8 cellular contexts compared by ENCODE assay signal in genomic region chr10:110671788-110672579, GRCh38. TPM values are rescaled to one million over a fixed set of nuclear protein-coding genes. Genes with fewer than 3 reads are reported as not detected.
DNase-seq lines count a peak whose midpoint lies in the region; ATAC-seq and TF ChIP-seq lines count a peak whose summit lies in the region.

No MANE protein-coding gene starts in this region.

- peak overlapping the region; percentile 67 for H3K4me3 ChIP-seq in AG04450 (ENCODE audit: low read depth, low read length)
- H3K4me3 ChIP-seq in mucosa of stomach (ENCODE audit: low read length) = peak overlapping the region; percentile 54

- H3K27ac ChIP-seq in AG04450 (ENCODE audit: low read depth, low read length) = no peak overlapping the region

- POLR2A ChIA-PET in AG04450 (lab: Yijun Ruan, JAX) = no interaction called here

- H3K9me3 ChIP-seq in AG04450 (ENCODE audit: control insufficient read depth, insufficient read depth, low read length) (no peaks in the 10 kb centered on the region), mucosa of stomach (ENCODE audit: control insufficient read depth, low read length) (no peaks in the 10 kb centered on the region)

- ATAC-seq in GM18519 (IDR thresholded peaks at IDR 0.05; ENCODE audit: low FRiP score, unreplicated experiment) = peak; percentile 95
- peak; percentile 99 for ATAC-seq in HG02981 (IDR thresholded peaks at IDR 0.05; ENCODE audit: unreplicated experiment)

- no peak for DNase-seq in AG04450 (ENCODE audit: low read depth, low spot score)
- peak; percentile 60 for DNase-seq in NCI-H82 treated with DMSO at 0.1 percent for 48 hours (lab: John Stamatoyannopoulos, UW; ENCODE audit: unreplicated experiment)
- peak; percentile 59 for DNase-seq in activated T-cell treated with anti-CD3 and anti-CD28 coated beads for 1 hour (ENCODE audit: low read depth)
- peak; percentile 81 to 83 for DNase-seq in erythroblast (lab: John Stamatoyannopoulos, UW)
- DNase-seq in stimulated activated CD8-positive, alpha-beta memory T cell treated with anti-CD3 and anti-CD28 coated beads, Interleukin-4, amount 100 ng/mL, for 4 hours (ENCODE audit: low read depth in 2 of 2, low spot score in 1 of 2) = peak; percentile 41 to 47

- peak; percentile 98 for TF ChIP-seq CTCF in AG04450 (IDR thresholded peaks at IDR 0.05; ENCODE audit: low read depth, low read length)

- CTCF ChIA-PET in AG04450 (lab: Charles Lee) = interaction anchor here (0.6 to 3.8 kb wide), 50 partner anchors 9 to 635 kb away, joined by 3 to 89 read pairs (median 4); no protein-coding TSS in a partner anchor

- peak overlapping the region; percentile 75 for H3K9ac ChIP-seq in mucosa of stomach (ENCODE audit: low read length)

- no peaks in the 10 kb centered on the region for H3K36me3 ChIP-seq in mucosa of stomach (ENCODE audit: control insufficient read depth, insufficient read depth, low read length)

- TF ChIP-seq POLR2A in erythroblast (IDR thresholded peaks at IDR 0.05; ENCODE audit: low read length) = peak; percentile 53

- H3K27me3 ChIP-seq in AG04450 (ENCODE audit: control insufficient read depth, insufficient read depth, low read length) = peaks cover 12% of the 10 kb centered on the region
- H3K27me3 ChIP-seq in mucosa of stomach (ENCODE audit: control insufficient read depth, insufficient read depth, low read length) = peaks cover 17% of the 10 kb centered on the region

- H3K4me1 ChIP-seq in mucosa of stomach (ENCODE audit: control insufficient read depth, insufficient read depth, low read length) = peaks cover 3% of the 10 kb centered on the region

RNA-seq across cellular contexts. Expression of gene RBM20, which starts 27.8 kb away (rescaled TPM):
- polyA plus RNA-seq in AG04450 (2011; rRNA removed) = 0.11 and 0.15 TPM in 2 replicates
- 0.14 and 0.35 TPM in 2 replicates for polyA minus RNA-seq in AG04450 (2011; rRNA and poly(A)+ RNA removed)
